Comparison of ENCODE assay signal across 30 cellular contexts in the genomic region with DNA sequence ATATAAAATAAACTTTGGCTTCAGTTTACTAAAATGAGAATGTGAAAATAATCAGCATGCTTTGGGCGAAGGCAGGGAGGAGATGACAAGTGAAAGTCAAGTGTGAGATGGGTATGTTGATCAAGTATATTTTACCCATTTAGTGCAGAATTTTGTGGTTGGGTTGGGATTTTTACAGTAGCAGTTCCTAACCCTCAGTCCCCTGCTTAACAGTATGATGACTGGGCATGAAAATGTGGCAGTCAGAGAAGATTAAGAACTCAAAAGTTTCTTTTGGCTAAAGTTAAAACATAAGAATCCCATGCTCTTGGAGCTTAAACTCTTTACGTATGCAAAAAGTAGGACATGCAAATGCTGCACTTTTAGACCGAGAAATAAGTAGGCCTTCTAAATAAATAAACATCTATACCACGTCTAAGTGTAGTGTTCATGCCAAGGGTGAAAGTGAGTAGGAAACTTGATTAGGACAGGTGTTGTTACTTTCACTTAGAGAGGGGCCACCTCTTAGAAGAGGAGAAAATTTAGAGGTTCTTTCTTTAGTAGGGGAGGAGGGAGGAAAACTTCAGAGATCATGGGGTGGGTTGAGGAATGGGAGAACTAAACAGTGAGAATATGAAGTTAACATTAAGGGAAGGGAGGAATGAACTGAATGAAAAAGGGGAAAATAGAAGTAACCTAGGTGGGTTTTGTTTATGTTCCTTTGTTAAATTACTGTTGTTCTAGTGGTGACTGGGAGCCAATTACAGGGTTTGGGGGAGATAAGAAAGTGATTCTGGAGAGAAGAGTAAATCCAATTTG.
DNase-seq lines count a peak whose midpoint lies in the region; ATAC-seq, FAIRE-seq and TF ChIP-seq lines count a peak whose summit lies in the region.
"Had no signal": no experiment of that assay in that cellular context is flagged by ENCODE, and none has a peak within 500 bp of the region (broad histone marks: within the 10 kb centered on the region; RNA-seq: fewer than 3 reads in every experiment).

No MANE protein-coding gene starts in this region.

- peaks cover 19% of the 10 kb centered on the region for H3K4me1 ChIP-seq in cardiac muscle cell (ENCODE audit: low read depth)
- H3K4me1 ChIP-seq in HEK293 (ENCODE audit: control insufficient read depth, insufficient read depth, low read length): peaks cover 27% of the 10 kb centered on the region; the same call in 1 of the 2 replicates
- peaks cover 6 to 26% of the 10 kb centered on the region in 2 experiments for H3K4me1 ChIP-seq in K562 (replicated peaks in 1 of 2; ENCODE audit: control insufficient read depth in 2 of 2, insufficient read depth in 2 of 2, low read length in 2 of 2)
- peaks cover 7% of the 10 kb centered on the region for H3K4me1 ChIP-seq in psoas muscle
- H3K4me1 ChIP-seq: foreskin keratinocyte had no signal

- no peak overlapping the region for H2AFZ ChIP-seq in K562 (ENCODE audit: low read depth, low read length)

- H3K27ac ChIP-seq in cardiac muscle cell (peak overlapping the region; percentile 37), HEK293 (ENCODE audit: extremely low read depth, low read depth, low read length) (no peak overlapping the region), K562 (ENCODE audit: extremely low read depth, low read depth, low read length) (peak overlapping the region; percentile 1; the same call in 2 of the 3 replicates), psoas muscle (peak overlapping the region; percentile 11)
- H3K27ac ChIP-seq: BLaER1, foreskin keratinocyte, right atrium auricular region, thoracic aorta had no signal

- H3K4me2 ChIP-seq in K562 (ENCODE audit: insufficient read depth, low read length): no peak overlapping the region
- H3K4me2 ChIP-seq: BLaER1, SK-N-SH had no signal

- in situ Hi-C loops in K562 (cut with MboI): no loop called here

- H3K27me3 ChIP-seq in cardiac muscle cell (no peaks in the 10 kb centered on the region), K562 (ENCODE audit: control insufficient read depth in 2 of 2, insufficient read depth in 2 of 2, low read length in 2 of 2) (no peaks in the 10 kb centered on the region), psoas muscle (ENCODE audit: insufficient read depth in 3 of 3, low read length in 2 of 3) (no peaks in the 10 kb centered on the region)
- H3K27me3 ChIP-seq: BLaER1, foreskin keratinocyte, right atrium auricular region had no signal

- CTCF ChIA-PET in HEK293 (lab: Yijun Ruan, JAX): interaction anchor here (1.0 kb wide), 1 partner anchor 10 kb away, joined by 3 read pairs; no protein-coding TSS in a partner anchor
- CTCF ChIA-PET in K562 (lab: Yijun Ruan, JAX; ENCODE audit: low intra/inter-chr PET ratio): no interaction called here

- TF ChIP-seq POLR2A in K562 (conservative IDR thresholded peaks at IDR 0.05): no peak

- no peak for TF ChIP-seq RAD21 in K562 (CRISPR knock-in tag; conservative IDR thresholded peaks at IDR 0.05 in 1 of 2, IDR thresholded peaks at IDR 0.05 in 1 of 2)

- H3K4me3 ChIP-seq in cardiac muscle cell (no peak overlapping the region), HEK293 (ENCODE audit: low read depth, low read length) (no peak overlapping the region), K562 (no peak overlapping the region), psoas muscle (no peak overlapping the region)
- H3K4me3 ChIP-seq: BLaER1, right atrium auricular region, thoracic aorta had no signal

- BruUV-seq in K562 (replicated peaks; lab: Mats Ljungman, UMichigan): no TSS peak

- TF ChIP-seq EP300 in K562 (IDR thresholded peaks at IDR 0.05; ENCODE audit: low read length): no peak

- WGBS in K562 (ENCODE audit: insufficient coverage, low coverage, missing lambda C conversion rate): 63% methylated on average over 4 of the region's 4 CpGs
- 27 to 59% (median 39%) methylated on average over 4 of the region's 4 CpGs for WGBS in psoas muscle, 3 donors

- H3K9ac ChIP-seq in K562 (ENCODE audit: insufficient read depth in 1 of 2, low read depth in 2 of 2, low read length in 2 of 2): no peak overlapping the region
- H3K9ac ChIP-seq: BLaER1, SK-N-SH had no signal

- H3K36me3 ChIP-seq in cardiac muscle cell: peaks cover 20% of the 10 kb centered on the region
- peaks cover 7 to 8% of the 10 kb centered on the region in 2 experiments; a peak in 2 of 3 replicates for H3K36me3 ChIP-seq in HEK293 (ENCODE audit: control insufficient read depth in 2 of 2, insufficient read depth in 1 of 2, low read length in 2 of 2)
- peaks cover 34% of the 10 kb centered on the region for H3K36me3 ChIP-seq in K562 (ENCODE audit: control insufficient read depth, insufficient read depth, low read length)
- H3K36me3 ChIP-seq in psoas muscle (ENCODE audit: insufficient read depth in 1 of 2, low read depth in 1 of 2): peaks cover 0 to 40% of the 10 kb centered on the region in 2 donors
- H3K36me3 ChIP-seq: right atrium auricular region, thoracic aorta had no signal

- H3K9me1 ChIP-seq in K562 (ENCODE audit: control insufficient read depth, insufficient read depth, low read length): no peaks in the 10 kb centered on the region

- FAIRE-seq in K562 (lab: Jason Lieb, UNC): peak; percentile 23
- FAIRE-seq: HTR-8/SVneo had no signal

- POLR2A ChIA-PET in HEK293 (lab: Yijun Ruan, JAX): no interaction called here
- POLR2A ChIA-PET in K562 (lab: Yijun Ruan, JAX): interaction anchor here (0.6 to 1.0 kb wide), 3 partner anchors 12 to 71 kb away, joined by 3 to 4 read pairs (median 3); no protein-coding TSS in a partner anchor

- peaks cover 56% of the 10 kb centered on the region for H3K79me2 ChIP-seq in K562 (ENCODE audit: control insufficient read depth, insufficient read depth, low read length)

- DNase-seq in cardiac muscle cell (ENCODE audit: low read depth in 1 of 2, low spot score in 1 of 2) (no peak), cardiac septum (ENCODE audit: low spot score) (no peak), K562 (ENCODE audit: extremely low read depth in 1 of 4, low spot score in 3 of 4) (no peak), psoas muscle (no peak), AG08396 (ENCODE audit: low spot score) (no peak)
- DNase-seq: ACHN; activated CD4-positive, alpha-beta T cell treated with anti-CD3 and anti-CD28 coated beads, Interleukin-2, amount 50 U/mL, for 1 hour; activated CD8-positive, alpha-beta memory T cell treated with anti-CD3 and anti-CD28 coated beads, Interleukin-2, amount 50 U/mL, for 4 hours; activated naive CD8-positive, alpha-beta T cell treated with anti-CD3 and anti-CD28 coated beads, Interleukin-2, amount 10 ng/mL, durations not matched to agents 7 days and 5 days; COR-L47; DMS79; effector memory CD8-positive, alpha-beta T cell; foreskin keratinocyte; GF-D8; left cardiac atrium; naive B cell; NCI-H1694 treated with DMSO at 0.1 percent for 48 hours; NCI-H524 treated with DMSO at 0.1 percent for 48 hours; RPMI8226; SK-N-SH; stimulated activated CD4-positive, alpha-beta T cell treated with anti-CD3 and anti-CD28 coated beads, Interleukin-4, amount 100 ng/mL, for 24 hours; stimulated activated naive CD4-positive, alpha-beta T cell had no signal

- TF ChIP-seq CTCF in cardiac muscle cell (IDR thresholded peaks at IDR 0.05; ENCODE audit: low read depth, low read length): no peak
- no peak for TF ChIP-seq CTCF in HEK293 (tag by site-specific recombination; IDR thresholded peaks at IDR 0.05)
- no peak for TF ChIP-seq CTCF in K562 (IDR thresholded peaks at IDR 0.05 in 2 of 3, conservative IDR thresholded peaks at IDR 0.05 in 1 of 3; ENCODE audit: insufficient read depth in 2 of 3, low read depth in 1 of 3, low read length in 3 of 3)
- TF ChIP-seq CTCF in psoas muscle (IDR thresholded peaks at IDR 0.05): no peak

- intact Hi-C loops in cardiac septum (cut with DNase I): no loop called here
- intact Hi-C loops in K562 (cut with micrococcal nuclease): no loop called here
- intact Hi-C loops in psoas muscle (cut with DNase I): no loop called here

- no peaks in the 10 kb centered on the region for H4K20me1 ChIP-seq in K562 (replicated peaks; ENCODE audit: control insufficient read depth, insufficient read depth, low read length)

- H3K9me3 ChIP-seq in cardiac muscle cell (ENCODE audit: low read depth) (no peaks in the 10 kb centered on the region), HEK293 (ENCODE audit: control insufficient read depth, insufficient read depth, low read depth, low read length) (no peaks in the 10 kb centered on the region), K562 (replicated peaks; ENCODE audit: control insufficient read depth, insufficient read depth, low read depth, low read length) (no peaks in the 10 kb centered on the region), psoas muscle (no peaks in the 10 kb centered on the region)
- H3K9me3 ChIP-seq: BLaER1, right atrium auricular region, SK-N-SH, thoracic aorta had no signal

- peak; percentile 30 for ATAC-seq in K562
- ATAC-seq in psoas muscle: no peak
- ATAC-seq in GM21515 (IDR thresholded peaks at IDR 0.05; ENCODE audit: unreplicated experiment): no peak
- no peak for ATAC-seq in HG03175 (IDR thresholded peaks at IDR 0.05; ENCODE audit: unreplicated experiment)
- ATAC-seq: effector memory CD8-positive, alpha-beta T cell; esophagus mucosa; foreskin keratinocyte; left cardiac atrium had no signal

TF ChIP-seq in HEK293, 187 proteins besides CTCF, POLR2A, EP300 and RAD21 (continues in another document):
- 0 out of 2 replicates have a peak, but pooled peaks have one; percentile 53 for TF ChIP-seq ZNF580 (tag by site-specific recombination; IDR thresholded peaks at IDR 0.05)
- peak; percentile 89 for TF ChIP-seq SP7 (tag by site-specific recombination; IDR thresholded peaks at IDR 0.05)
- TF ChIP-seq WT1 (tag by site-specific recombination; IDR thresholded peaks at IDR 0.05): peak; percentile 22; the same call in 1 of the 2 replicates
- no peak for TF ChIP-seq ZNF266 (tag by site-specific recombination; IDR thresholded peaks at IDR 0.05; ENCODE audit: low read depth)
- peak; percentile 83 for TF ChIP-seq OSR2 (tag by site-specific recombination; IDR thresholded peaks at IDR 0.05)
- TF ChIP-seq PRDM1 (tag by site-specific recombination; IDR thresholded peaks at IDR 0.05): peak; percentile 76

TF ChIP-seq in K562, 482 proteins besides CTCF, POLR2A, EP300 and RAD21 (continues in another document):
- TF ChIP-seq, protein P1, sequence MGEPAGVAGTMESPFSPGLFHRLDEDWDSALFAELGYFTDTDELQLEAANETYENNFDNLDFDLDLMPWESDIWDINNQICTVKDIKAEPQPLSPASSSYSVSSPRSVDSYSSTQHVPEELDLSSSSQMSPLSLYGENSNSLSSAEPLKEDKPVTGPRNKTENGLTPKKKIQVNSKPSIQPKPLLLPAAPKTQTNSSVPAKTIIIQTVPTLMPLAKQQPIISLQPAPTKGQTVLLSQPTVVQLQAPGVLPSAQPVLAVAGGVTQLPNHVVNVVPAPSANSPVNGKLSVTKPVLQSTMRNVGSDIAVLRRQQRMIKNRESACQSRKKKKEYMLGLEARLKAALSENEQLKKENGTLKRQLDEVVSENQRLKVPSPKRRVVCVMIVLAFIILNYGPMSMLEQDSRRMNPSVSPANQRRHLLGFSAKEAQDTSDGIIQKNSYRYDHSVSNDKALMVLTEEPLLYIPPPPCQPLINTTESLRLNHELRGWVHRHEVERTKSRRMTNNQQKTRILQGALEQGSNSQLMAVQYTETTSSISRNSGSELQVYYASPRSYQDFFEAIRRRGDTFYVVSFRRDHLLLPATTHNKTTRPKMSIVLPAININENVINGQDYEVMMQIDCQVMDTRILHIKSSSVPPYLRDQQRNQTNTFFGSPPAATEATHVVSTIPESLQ (CRISPR knock-in tag; IDR thresholded peaks at IDR 0.05): no peak
- peak; percentile 51 for TF ChIP-seq NFE2 (IDR thresholded peaks at IDR 0.05; ENCODE audit: low read depth)
